In genomic region chr10:49012603-49013002, GRCh38 we compare ENCODE assay signal across 24 cellular contexts.
"Had no signal": no experiment of that assay in that cellular context is flagged by ENCODE, and none has a peak within 500 bp of the region (broad histone marks: within the 10 kb centered on the region; RNA-seq: fewer than 3 reads in every experiment).

No MANE protein-coding gene starts in this region.

- DNase-seq: activated CD4-positive, alpha-beta memory T cell treated with anti-CD3 and anti-CD28 coated beads for 36 hours; activated CD4-positive, alpha-beta T cell treated with anti-CD3 and anti-CD28 coated beads, Interleukin-2, amount 10 ng/mL, durations not matched to agents 7 days and 5 days; activated CD4-positive, CD25-positive, alpha-beta regulatory T cell; activated CD8-positive, alpha-beta memory T cell treated with anti-CD3 and anti-CD28 coated beads for 24 hours; activated gamma-delta T cell treated with Interleukin-2 at 50 U/mL for 16 hours; activated naive CD4-positive, alpha-beta T cell treated with anti-CD3 and anti-CD28 coated beads, Interleukin-2, amount 10 ng/mL, durations not matched to agents 7 days and 5 days; activated naive CD8-positive, alpha-beta T cell treated with anti-CD3 and anti-CD28 coated beads for 36 hours; activated T-cell treated with anti-CD3 and anti-CD28 coated beads, Interleukin-2, amount 50 U/mL, for 48 hours; brain microvascular endothelial cell; cerebellar nuclear complex; NCI-H1105; NCI-H1436; NCI-H1694 treated with DMSO at 0.1 percent for 48 hours; NCI-H2081; NCI-H510A treated with DMSO at 0.1 percent for 48 hours; NCI-H69; PC-9; SIG-M5; T-helper 2 cell; T1000 had no signal

- H3K27me3 ChIP-seq: cardiac muscle cell had no signal

- H3K27ac ChIP-seq: brain microvascular endothelial cell, cardiac muscle cell, KMS-11, PC-9 had no signal

- ATAC-seq: activated T-helper 17 cell treated with anti-CD3 and anti-CD28 coated beads, Interleukin-2, amount 50 U/mL, for 72 hours had no signal

- FAIRE-seq: TTC549 had no signal

- H3K4me1 Mint-ChIP-seq: activated CD4-positive, alpha-beta T cell treated with anti-CD3 and anti-CD28 coated beads, Interleukin-2, amount 10 ng/mL, durations not matched to agents 7 days and 5 days; activated naive CD4-positive, alpha-beta T cell treated with anti-CD3 and anti-CD28 coated beads, Interleukin-2, amount 10 ng/mL, durations not matched to agents 7 days and 5 days; activated naive CD8-positive, alpha-beta T cell treated with anti-CD3 and anti-CD28 coated beads for 36 hours had no signal

- H3K4me3 Mint-ChIP-seq: activated CD4-positive, alpha-beta memory T cell treated with anti-CD3 and anti-CD28 coated beads for 36 hours; activated CD4-positive, alpha-beta T cell treated with anti-CD3 and anti-CD28 coated beads, Interleukin-2, amount 10 ng/mL, durations not matched to agents 7 days and 5 days; activated naive CD4-positive, alpha-beta T cell treated with anti-CD3 and anti-CD28 coated beads, Interleukin-2, amount 10 ng/mL, durations not matched to agents 7 days and 5 days; activated naive CD8-positive, alpha-beta T cell treated with anti-CD3 and anti-CD28 coated beads for 36 hours; activated T-helper 17 cell treated with anti-CD3 and anti-CD28 coated beads, Interleukin-2, amount 50 U/mL, for 72 hours had no signal

- H3K27me3 Mint-ChIP-seq: activated CD4-positive, alpha-beta T cell treated with anti-CD3 and anti-CD28 coated beads, Interleukin-2, amount 10 ng/mL, durations not matched to agents 7 days and 5 days had no signal

- H3K4me2 ChIP-seq: KMS-11, PC-9 had no signal

- H3K9ac ChIP-seq: KMS-11 had no signal

- H3K36me3 Mint-ChIP-seq: activated CD4-positive, alpha-beta memory T cell treated with anti-CD3 and anti-CD28 coated beads for 36 hours; activated naive CD4-positive, alpha-beta T cell treated with anti-CD3 and anti-CD28 coated beads, Interleukin-2, amount 10 ng/mL, durations not matched to agents 7 days and 5 days; activated naive CD8-positive, alpha-beta T cell treated with anti-CD3 and anti-CD28 coated beads for 36 hours had no signal

- H2AFZ ChIP-seq: PC-9 had no signal

- H3K9me3 Mint-ChIP-seq: activated CD4-positive, alpha-beta memory T cell treated with anti-CD3 and anti-CD28 coated beads for 36 hours; activated CD4-positive, alpha-beta T cell treated with anti-CD3 and anti-CD28 coated beads, Interleukin-2, amount 10 ng/mL, durations not matched to agents 7 days and 5 days; activated naive CD4-positive, alpha-beta T cell treated with anti-CD3 and anti-CD28 coated beads, Interleukin-2, amount 10 ng/mL, durations not matched to agents 7 days and 5 days; activated naive CD8-positive, alpha-beta T cell treated with anti-CD3 and anti-CD28 coated beads for 36 hours; activated T-helper 17 cell treated with anti-CD3 and anti-CD28 coated beads, Interleukin-2, amount 50 U/mL, for 72 hours had no signal

- H3K4me3 ChIP-seq: cardiac muscle cell, PC-9 had no signal

- H3K36me3 ChIP-seq: brain microvascular endothelial cell, cardiac muscle cell had no signal

- H3K27ac Mint-ChIP-seq: activated CD4-positive, alpha-beta memory T cell treated with anti-CD3 and anti-CD28 coated beads for 36 hours; activated CD4-positive, alpha-beta T cell treated with anti-CD3 and anti-CD28 coated beads, Interleukin-2, amount 10 ng/mL, durations not matched to agents 7 days and 5 days; activated naive CD8-positive, alpha-beta T cell treated with anti-CD3 and anti-CD28 coated beads for 36 hours; activated T-helper 17 cell treated with anti-CD3 and anti-CD28 coated beads, Interleukin-2, amount 50 U/mL, for 72 hours had no signal
